In genomic region chr15:33256874-33257273, GRCh38 we compare ENCODE assay signal across 1 cellular context.
TF ChIP-seq lines count a peak whose summit lies in the region.

No MANE protein-coding gene starts in this region.

TF ChIP-seq in WTC11, 78 proteins besides CTCF, POLR2A, EP300 and RAD21 (continued from another document):
- TF ChIP-seq AR (CRISPR knock-in tag; IDR thresholded peaks at IDR 0.05) (no peak), ZBTB43 (CRISPR knock-in tag; IDR thresholded peaks at IDR 0.05) (no peak), ZNF671 (CRISPR knock-in tag; IDR thresholded peaks at IDR 0.05) (no peak), ETV6 (CRISPR knock-in tag; IDR thresholded peaks at IDR 0.05) (no peak), JUN (CRISPR knock-in tag; IDR thresholded peaks at IDR 0.05) (no peak), CREB1 (CRISPR knock-in tag; IDR thresholded peaks at IDR 0.05) (no peak)
